8 cellular contexts compared by ENCODE assay signal in genomic region chr2:199955339-199956061, GRCh38. TPM values are rescaled to one million over a fixed set of nuclear protein-coding genes. Genes with fewer than 3 reads are reported as not detected.
DNase-seq lines count a peak whose midpoint lies in the region; ATAC-seq and TF ChIP-seq lines count a peak whose summit lies in the region.

Gene MAIP1 (plus strand): TSS chr2:199955582. CDS start chr2:199955799, 217 bp downstream.
Gene TYW5 (minus strand): TSS chr2:199955491. CDS start chr2:199955470, 21 bp downstream.

- H3K9me3 Mint-ChIP-seq in CD4-positive, CD25-positive, alpha-beta regulatory T cell, result no peaks in the 10 kb centered on the region

- H3K4me3 Mint-ChIP-seq in CD4-positive, CD25-positive, alpha-beta regulatory T cell, result peak within 1 kb of the TSS; percentile 97 to 99 (median 98)

- no peaks in the 10 kb centered on the region for H3K9me3 ChIP-seq in CD4-positive, CD25-positive, alpha-beta regulatory T cell (ENCODE audit: control insufficient read depth in 2 of 2, low read length in 2 of 2)
- H3K9me3 ChIP-seq in right lobe of liver, result no peaks in the 10 kb centered on the region

- no peaks in the 10 kb centered on the region for H3K27me3 ChIP-seq in CD4-positive, CD25-positive, alpha-beta regulatory T cell (ENCODE audit: control insufficient read depth, insufficient read depth, low read length)
- H3K27me3 ChIP-seq in right lobe of liver, result no peaks in the 10 kb centered on the region

- ATAC-seq in CD4-positive, CD25-positive, alpha-beta regulatory T cell (ENCODE audit: low read depth in 2 of 2), result peak; percentile 87 to 89
- ATAC-seq in GM19397 (IDR thresholded peaks at IDR 0.05; ENCODE audit: unreplicated experiment) (peak; percentile 88), HG03565 (IDR thresholded peaks at IDR 0.05; ENCODE audit: unreplicated experiment) (peak; percentile 60), right lobe of liver (peak; percentile 94 to 96 (median 96))

- H3K27ac ChIP-seq in CD4-positive, CD25-positive, alpha-beta regulatory T cell (ENCODE audit: insufficient read depth, low read length, poor library complexity, severe bottlenecking), result peak within 1 kb of the TSS; percentile 77
- peak within 1 kb of the TSS; percentile 87 to 93 (median 89) for H3K27ac ChIP-seq in right lobe of liver

- WGBS in right lobe of liver (ENCODE audit: insufficient coverage, low coverage, low lambda C conversion rate, missing lambda C conversion rate), result 0% methylated on average over 11 of the region's 64 CpGs

- H3K4me3 ChIP-seq in CD4-positive, CD25-positive, alpha-beta regulatory T cell (ENCODE audit: low read depth, low read length), result peak within 1 kb of the TSS; percentile 99
- H3K4me3 ChIP-seq in right lobe of liver, result peak within 1 kb of the TSS; percentile 89 to 98 (median 94)

- peaks cover 5% of the 10 kb centered on the region for H3K36me3 Mint-ChIP-seq in CD4-positive, CD25-positive, alpha-beta regulatory T cell

- no peaks in the 10 kb centered on the region for H3K27me3 Mint-ChIP-seq in CD4-positive, CD25-positive, alpha-beta regulatory T cell

- peak in 2 of 4 donors; percentile 22 to 31 for TF ChIP-seq CTCF in right lobe of liver (IDR thresholded peaks at IDR 0.05)

- intact Hi-C loops in right lobe of liver (cut with DNase I), result no loop called here

- peak; percentile 63 to 87 (median 82) for DNase-seq in CD4-positive, CD25-positive, alpha-beta regulatory T cell
- DNase-seq in NCI-H82 (lab: John Stamatoyannopoulos, UW), result peak; percentile 94
- DNase-seq in activated CD4-positive, alpha-beta T cell treated with anti-CD3 and anti-CD28 coated beads, Interleukin-2, amount 50 U/mL, for 48 hours, result peak; percentile 80 to 85
- peak; percentile 61 to 81 for DNase-seq in dermis microvascular lymphatic vessel endothelial cell (ENCODE audit: low read depth in 2 of 2)
- DNase-seq in right lobe of liver, result peak; percentile 86 to 88 (median 88)
- DNase-seq in stimulated activated CD4-positive, alpha-beta T cell treated with anti-CD3 and anti-CD28 coated beads, Interleukin-4, amount 100 ng/mL, for 4 hours, result peak; percentile 72 to 73

- H3K4me1 Mint-ChIP-seq in CD4-positive, CD25-positive, alpha-beta regulatory T cell, result peaks cover 38 to 74% (median 52%) of the 10 kb centered on the region in 4 donors

- peaks cover 19% of the 10 kb centered on the region for H3K36me3 ChIP-seq in CD4-positive, CD25-positive, alpha-beta regulatory T cell (ENCODE audit: control insufficient read depth, insufficient read depth, low read length)
- H3K36me3 ChIP-seq in right lobe of liver, result peaks cover 0 to 22% (median 5%) of the 10 kb centered on the region in 4 donors

- H3K27ac Mint-ChIP-seq in CD4-positive, CD25-positive, alpha-beta regulatory T cell, result peak within 1 kb of the TSS; percentile 95 to 99 (median 96)

- H3K4me1 ChIP-seq in CD4-positive, CD25-positive, alpha-beta regulatory T cell (ENCODE audit: control insufficient read depth, insufficient read depth, low read length, poor library complexity, severe bottlenecking), result peaks cover 38% of the 10 kb centered on the region
- H3K4me1 ChIP-seq in right lobe of liver, result peaks cover 0 to 23% (median 7%) of the 10 kb centered on the region in 4 donors

- TF ChIP-seq POLR2A in right lobe of liver (IDR thresholded peaks at IDR 0.05), result peak; percentile 88

RNA-seq across cellular contexts. Expression of gene MAIP1, which starts in this region (rescaled TPM):
- 23.3 TPM for total RNA-seq in CD4-positive, CD25-positive, alpha-beta regulatory T cell
- 10 to 100 TPM; 17.7 to 25.5 (median 20.4) TPM for polyA plus RNA-seq in CD4-positive, CD25-positive, alpha-beta regulatory T cell
- 24.9 and 28.4 TPM in 2 replicates for total RNA-seq in dermis microvascular lymphatic vessel endothelial cell
- total RNA-seq in right lobe of liver, result 10 to 100 TPM; 23.4 to 39.7 (median 30.7) TPM

RNA-seq across cellular contexts. Expression of gene TYW5, which starts in this region (rescaled TPM):
- total RNA-seq in CD4-positive, CD25-positive, alpha-beta regulatory T cell, result 14.1 TPM
- polyA plus RNA-seq in CD4-positive, CD25-positive, alpha-beta regulatory T cell, result 1 to 10 TPM; 4.0 to 5.1 (median 4.5) TPM
- total RNA-seq in dermis microvascular lymphatic vessel endothelial cell, result 4.2 and 5.1 TPM in 2 replicates
- total RNA-seq in right lobe of liver, result 1 to 10 TPM; 4.1 to 6.4 (median 4.8) TPM

Comparison
In these comparisons a context has a peak if more than half of its experiments do, and no peak if none do; other contexts are left out.
1. Peak in every context shown above with its lines: DNase-seq, ATAC-seq, H3K4me3 ChIP-seq and H3K27ac ChIP-seq.